In genomic region chr22:50600967-50601668, GRCh38 we compare ENCODE assay signal across 9 cellular contexts. TPM values are rescaled to one million over a fixed set of nuclear protein-coding genes. Genes with fewer than 3 reads are reported as not detected.
DNase-seq lines count a peak whose midpoint lies in the region; ATAC-seq and TF ChIP-seq lines count a peak whose summit lies in the region.
"Had no signal": no experiment of that assay in that cellular context is flagged by ENCODE, and none has a peak within 500 bp of the region (broad histone marks: within the 10 kb centered on the region; RNA-seq: fewer than 3 reads in every experiment).

No MANE protein-coding gene starts in this region.

- H3K27me3 ChIP-seq in transverse colon, result peaks cover 76% of the 10 kb centered on the region

- H3K36me3 ChIP-seq in transverse colon, result no peaks in the 10 kb centered on the region

- H3K27ac ChIP-seq in transverse colon, result no peak overlapping the region

- no peaks in the 10 kb centered on the region for H3K9me3 ChIP-seq in transverse colon

- TF ChIP-seq CTCF in transverse colon (IDR thresholded peaks at IDR 0.05), result no peak

- ATAC-seq in activated T-cell treated with anti-CD3 and anti-CD28 coated beads, Interleukin-2, amount 50 U/mL, for 4 hours, result peak in 1 of 2 donors; percentile 8
- ATAC-seq in left lobe of liver, result peak; percentile 9

- WGBS in transverse colon (ENCODE audit: low coverage in 1 of 2), 2 donors, result 7 to 20% methylated on average over 3 to 28 of the region's 52 CpGs

- in situ Hi-C loops in transverse colon (cut with MboI; ENCODE audit: low pct_ligation_motif_present in 1 of 4, low pct_unique_long_range_greater_than_20kb in 1 of 4, low sequenced_read_pairs in 3 of 4), result no loop called here

- no peak overlapping the region for H3K27ac Mint-ChIP-seq in activated naive CD8-positive, alpha-beta T cell

- H3K36me3 Mint-ChIP-seq in activated T-cell treated with anti-CD3 and anti-CD28 coated beads, Interleukin-2, amount 50 U/mL, for 4 hours (ENCODE audit: insufficient read depth), result peaks cover 8% of the 10 kb centered on the region
- peaks cover 8% of the 10 kb centered on the region for H3K36me3 Mint-ChIP-seq in activated naive CD8-positive, alpha-beta T cell

- peak overlapping the region in 3 of 4 donors; percentile 36 to 51 (median 37) for H3K4me3 ChIP-seq in transverse colon

- intact Hi-C loops in transverse colon (cut with DNase I; ENCODE audit: low total_unique reads), result no loop called here

- H3K27me3 Mint-ChIP-seq in activated T-cell treated with anti-CD3 and anti-CD28 coated beads, Interleukin-2, amount 50 U/mL, for 4 hours (ENCODE audit: low read depth), result peaks cover 48% of the 10 kb centered on the region
- H3K27me3 Mint-ChIP-seq in activated naive CD8-positive, alpha-beta T cell, result peaks cover 19% of the 10 kb centered on the region

- no peak for DNase-seq in activated T-cell treated with anti-CD3 and anti-CD28 coated beads, Interleukin-2, amount 50 U/mL, for 4 hours
- DNase-seq in activated T-cell treated with anti-CD3 and anti-CD28 coated beads, Interleukin-2, amount 50 U/mL, for 48 hours, result no peak
- peak; percentile 43 for DNase-seq in left lobe of liver (ENCODE audit: low spot score)
- DNase-seq in transverse colon, result no peak
- DNase-seq in stimulated activated CD4-positive, alpha-beta T cell treated with anti-CD3 and anti-CD28 coated beads, Interleukin-2, amount 100 ng/mL, for 48 hours, result no peak
- no peak for DNase-seq in erythroblast (lab: John Stamatoyannopoulos, UW)
- DNase-seq in NCI-H524 treated with DMSO at 0.1 percent for 48 hours (lab: John Stamatoyannopoulos, UW), result no peak

- H3K9me3 Mint-ChIP-seq in activated T-cell treated with anti-CD3 and anti-CD28 coated beads, Interleukin-2, amount 50 U/mL, for 4 hours, result no peaks in the 10 kb centered on the region
- no peaks in the 10 kb centered on the region for H3K9me3 Mint-ChIP-seq in activated naive CD8-positive, alpha-beta T cell (ENCODE audit: low read depth)

- peak overlapping the region; percentile 57 for H3K4me3 Mint-ChIP-seq in activated T-cell treated with anti-CD3 and anti-CD28 coated beads, Interleukin-2, amount 50 U/mL, for 4 hours
- H3K4me3 Mint-ChIP-seq in activated naive CD8-positive, alpha-beta T cell, result peak overlapping the region; percentile 77

- no peak for TF ChIP-seq EP300 in transverse colon (IDR thresholded peaks at IDR 0.05; ENCODE audit: low read depth)

- peaks cover 10% of the 10 kb centered on the region for H3K4me1 Mint-ChIP-seq in activated T-cell treated with anti-CD3 and anti-CD28 coated beads, Interleukin-2, amount 50 U/mL, for 4 hours (ENCODE audit: low read depth)
- peaks cover 15% of the 10 kb centered on the region for H3K4me1 Mint-ChIP-seq in activated naive CD8-positive, alpha-beta T cell (ENCODE audit: low read depth)

- peaks cover 0 to 12% (median 8%) of the 10 kb centered on the region in 4 donors for H3K4me1 ChIP-seq in transverse colon

- TF ChIP-seq POLR2A in transverse colon (IDR thresholded peaks at IDR 0.05), result no peak
- no peak for TF ChIP-seq POLR2A in erythroblast (IDR thresholded peaks at IDR 0.05; ENCODE audit: low read length)

RNA-seq across cellular contexts. Expression of gene MAPK8IP2, which starts 0.5 kb away (rescaled TPM):
- under 1 TPM; 0.05 to 0.38 (median 0.16) TPM for total RNA-seq in activated T-cell treated with anti-CD3 and anti-CD28 coated beads, Interleukin-2, amount 50 U/mL, for 4 hours
- total RNA-seq in left lobe of liver, result 0.53 TPM
- total RNA-seq in transverse colon, result 1 to 10 TPM; 1.1 to 3.4 (median 1.8) TPM

RNA-seq across cellular contexts. Expression of gene CHKB, which starts 18.5 kb away (rescaled TPM):
- total RNA-seq in activated T-cell treated with anti-CD3 and anti-CD28 coated beads, Interleukin-2, amount 50 U/mL, for 4 hours, result 10 to 100 TPM; 56.1 to 63.2 (median 60.7) TPM
- total RNA-seq in left lobe of liver (32.6 TPM), transverse colon (100 to 1,000 TPM in 1 of 4 donors, 10 to 100 TPM in 3; 74.8 to 232 (median 86.1) TPM)

RNA-seq across cellular contexts. Expression of gene CPT1B, which starts 22.9 kb away (rescaled TPM):
- 10 to 100 TPM; 30.0 to 38.3 (median 32.7) TPM for total RNA-seq in activated T-cell treated with anti-CD3 and anti-CD28 coated beads, Interleukin-2, amount 50 U/mL, for 4 hours
- 24.7 TPM for total RNA-seq in left lobe of liver
- total RNA-seq in transverse colon, result 100 to 1,000 TPM in 1 of 4 donors, 10 to 100 TPM in 3; 34.2 to 111 (median 37.6) TPM

RNA-seq across cellular contexts. Expression of gene ARSA, which starts 26.8 kb away (rescaled TPM):
- 10 to 100 TPM; 10.5 to 13.1 (median 11.0) TPM for total RNA-seq in activated T-cell treated with anti-CD3 and anti-CD28 coated beads, Interleukin-2, amount 50 U/mL, for 4 hours
- total RNA-seq in left lobe of liver (49.0 TPM), transverse colon (100 to 1,000 TPM in 2 of 4 donors, 10 to 100 TPM in 2; 81.2 to 253 (median 99.1) TPM)

RNA-seq across cellular contexts. Expression of gene SYCE3, which starts 38.4 kb away (rescaled TPM):
- not detected for total RNA-seq in activated T-cell treated with anti-CD3 and anti-CD28 coated beads, Interleukin-2, amount 50 U/mL, for 4 hours
- total RNA-seq in left lobe of liver (0.45 TPM), transverse colon (not detected)
- total RNA-seq: M059J had no signal
